ENCODE assay signal across 1 cellular context in genomic region chr22:35861451-35861850, GRCh38.
TF ChIP-seq lines count a peak whose summit lies in the region.

No MANE protein-coding gene starts in this region.

TF ChIP-seq in GM23338, 12 proteins besides CTCF, POLR2A, EP300 and RAD21 (continued from another document):
- TF ChIP-seq ZNF462 (CRISPR knock-in tag; IDR thresholded peaks at IDR 0.05) (no peak), POLR2AphosphoS5 (IDR thresholded peaks at IDR 0.05; ENCODE audit: low read depth) (no peak), EZH2phosphoT487 (IDR thresholded peaks at IDR 0.05; ENCODE audit: unreplicated experiment) (no peak), ETS1 (IDR thresholded peaks at IDR 0.05) (no peak), CREB1 (CRISPR knock-in tag; IDR thresholded peaks at IDR 0.05; ENCODE audit: low read depth) (no peak), ZNF331 (CRISPR knock-in tag; IDR thresholded peaks at IDR 0.05; ENCODE audit: low read depth) (no peak), NANOG (IDR thresholded peaks at IDR 0.05; ENCODE audit: borderline replicate concordance) (no peak), EZH2 (IDR thresholded peaks at IDR 0.05; ENCODE audit: low read depth, unreplicated experiment) (no peak), STAT1 (IDR thresholded peaks at IDR 0.05; ENCODE audit: unreplicated experiment) (no peak), ZNF114 (CRISPR knock-in tag; IDR thresholded peaks at IDR 0.05) (no peak)
TF ChIP-seq in GM23338: peak in this region for 0.
